In the genomic region with DNA sequence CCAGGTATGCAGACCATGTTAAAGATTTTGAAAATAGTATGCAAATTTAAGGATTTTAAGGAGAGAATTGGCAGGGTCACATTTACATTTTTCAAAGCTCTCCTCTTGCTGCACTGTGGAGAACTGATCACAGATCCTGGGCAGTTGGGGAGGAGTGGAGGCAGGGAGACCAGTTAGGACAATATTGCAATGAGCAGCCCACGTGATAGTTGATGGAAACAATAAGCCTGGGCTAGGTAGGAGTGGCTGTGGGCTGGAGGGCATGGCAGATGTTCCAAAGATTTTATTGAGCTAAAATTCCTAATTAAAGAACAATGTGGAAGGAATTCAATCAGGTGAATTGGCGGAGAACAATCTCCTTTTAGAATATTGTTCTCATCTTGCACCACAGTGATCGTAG, we compare ENCODE assay signal across 1 cellular context.
TF ChIP-seq lines count a peak whose summit lies in the region.

No MANE protein-coding gene starts in this region.

TF ChIP-seq in IMR-90, 13 proteins besides CTCF, POLR2A, EP300 and RAD21:
- TF ChIP-seq MAZ (IDR thresholded peaks at IDR 0.05; ENCODE audit: borderline replicate concordance, low read depth, low read length) (no peak), MAFK (IDR thresholded peaks at IDR 0.05; ENCODE audit: low read depth, low read length) (no peak), CHD1 (IDR thresholded peaks at IDR 0.05; ENCODE audit: low read depth, low read length) (no peak), FOS (IDR thresholded peaks at IDR 0.05; ENCODE audit: low read depth, low read length) (no peak), RCOR1 (IDR thresholded peaks at IDR 0.05; ENCODE audit: insufficient replicate concordance, low read length) (no peak), RFX5 (IDR thresholded peaks at IDR 0.05; ENCODE audit: low read depth, low read length) (no peak)
- TF ChIP-seq, protein P1, sequence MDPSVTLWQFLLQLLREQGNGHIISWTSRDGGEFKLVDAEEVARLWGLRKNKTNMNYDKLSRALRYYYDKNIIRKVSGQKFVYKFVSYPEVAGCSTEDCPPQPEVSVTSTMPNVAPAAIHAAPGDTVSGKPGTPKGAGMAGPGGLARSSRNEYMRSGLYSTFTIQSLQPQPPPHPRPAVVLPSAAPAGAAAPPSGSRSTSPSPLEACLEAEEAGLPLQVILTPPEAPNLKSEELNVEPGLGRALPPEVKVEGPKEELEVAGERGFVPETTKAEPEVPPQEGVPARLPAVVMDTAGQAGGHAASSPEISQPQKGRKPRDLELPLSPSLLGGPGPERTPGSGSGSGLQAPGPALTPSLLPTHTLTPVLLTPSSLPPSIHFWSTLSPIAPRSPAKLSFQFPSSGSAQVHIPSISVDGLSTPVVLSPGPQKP (IDR thresholded peaks at IDR 0.05; ENCODE audit: borderline replicate concordance, low read depth, low read length), result no peak
TF ChIP-seq in IMR-90: peak in this region for 0.
